In genomic region chr19:54415901-54416621, GRCh38 we compare ENCODE assay signal across 3 cellular contexts.
TF ChIP-seq lines count a peak whose summit lies in the region.

No MANE protein-coding gene starts in this region.

TF ChIP-seq in H1, 55 proteins besides CTCF, POLR2A, EP300 and RAD21 (continues in another document):
- TF ChIP-seq MAFK (IDR thresholded peaks at IDR 0.05; ENCODE audit: low read depth, low read length) (no peak), ZNF274 (IDR thresholded peaks at IDR 0.05; ENCODE audit: borderline replicate concordance, extremely low read depth, low read length) (no peak), CBX5 (IDR thresholded peaks at IDR 0.05; ENCODE audit: low read depth, low read length) (no peak), TEAD4 (IDR thresholded peaks at IDR 0.05; ENCODE audit: low read depth, low read length) (no peak), CEBPB (IDR thresholded peaks at IDR 0.05; ENCODE audit: low read depth, low read length) (no peak), PHF8 (conservative IDR thresholded peaks at IDR 0.05; ENCODE audit: low read depth, low read length) (no peak), CHD2 (IDR thresholded peaks at IDR 0.05; ENCODE audit: low read length) (no peak), EZH2 (IDR thresholded peaks at IDR 0.05; ENCODE audit: low read depth, low read length, severe bottlenecking) (no peak), KDM4A (IDR thresholded peaks at IDR 0.05; ENCODE audit: low read depth, low read length, severe bottlenecking) (no peak)

TF ChIP-seq in neural cell, 6 proteins besides CTCF, POLR2A, EP300 and RAD21:
- TF ChIP-seq SMC3 (conservative IDR thresholded peaks at IDR 0.05; ENCODE audit: poor library complexity) (no peak), EZH2 (IDR thresholded peaks at IDR 0.05; ENCODE audit: borderline replicate concordance, insufficient read depth, low read length, poor library complexity, severe bottlenecking) (no peak), POLR2AphosphoS5 (IDR thresholded peaks at IDR 0.05) (no peak), TAF1 (IDR thresholded peaks at IDR 0.05; ENCODE audit: low read depth) (no peak), REST (IDR thresholded peaks at IDR 0.05; ENCODE audit: borderline replicate concordance) (no peak), MXI1 (conservative IDR thresholded peaks at IDR 0.05; ENCODE audit: poor library complexity, severe bottlenecking) (no peak)

TF ChIP-seq in GM12891, 5 proteins besides CTCF, POLR2A, EP300 and RAD21:
- TF ChIP-seq SPI1 (IDR thresholded peaks at IDR 0.05; ENCODE audit: low read depth, low read length) = no peak
- no peak for TF ChIP-seq POLR2AphosphoS5 (IDR thresholded peaks at IDR 0.05; ENCODE audit: low read depth, low read length)
- no peak for TF ChIP-seq TAF1 (IDR thresholded peaks at IDR 0.05; ENCODE audit: low read depth, low read length)
- TF ChIP-seq POU2F2 (IDR thresholded peaks at IDR 0.05; ENCODE audit: low read depth, low read length) = no peak
- no peak for TF ChIP-seq PAX5 (IDR thresholded peaks at IDR 0.05; ENCODE audit: insufficient read depth, low read length, severe bottlenecking)
